11 cellular contexts compared by ENCODE assay signal in the genomic region with DNA sequence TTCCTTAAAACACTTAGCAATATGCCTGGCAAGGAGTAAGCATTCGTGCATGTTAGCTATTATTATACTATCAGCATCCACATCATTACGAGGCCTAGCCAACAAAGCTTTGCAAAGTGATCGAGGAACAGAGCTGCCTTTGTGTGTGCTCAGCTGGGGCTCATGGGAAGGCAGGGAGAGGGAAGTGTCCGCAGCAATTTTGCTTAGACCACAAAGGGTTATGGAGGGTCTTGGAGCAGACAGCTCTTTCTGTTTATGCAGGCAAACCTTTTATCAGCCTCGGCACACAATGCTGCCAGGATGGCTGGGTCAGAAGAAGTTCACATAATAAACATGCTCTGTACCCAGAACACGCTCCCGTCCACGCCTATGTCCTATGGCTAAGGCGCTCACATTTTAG. TPM values are rescaled to one million over a fixed set of nuclear protein-coding genes. Genes with fewer than 3 reads are reported as not detected.
DNase-seq lines count a peak whose midpoint lies in the region; TF ChIP-seq lines count a peak whose summit lies in the region.
"Had no signal": no experiment of that assay in that cellular context is flagged by ENCODE, and none has a peak within 500 bp of the region (broad histone marks: within the 10 kb centered on the region; RNA-seq: fewer than 3 reads in every experiment).

No MANE protein-coding gene starts in this region.

- no peaks in the 10 kb centered on the region for H3K27me3 ChIP-seq in vagina

- no peaks in the 10 kb centered on the region for H3K9me3 ChIP-seq in vagina

- DNase-seq in H4 (ENCODE audit: low spot score) (peak; percentile 81), caudate nucleus (lab: John Stamatoyannopoulos, UW) (peak in 25 of 61 donors; percentile 10 to 59 (median 29)), inferior parietal cortex (ENCODE audit: extremely low spot score) (peak; percentile 56), pulmonary artery endothelial cell (ENCODE audit: low read depth, low spot score) (peak; percentile 48), G401 (ENCODE audit: low spot score) (no peak), vagina (ENCODE audit: extremely low spot score in 2 of 2) (no peak), NOMO-1 (lab: John Stamatoyannopoulos, UW; ENCODE audit: unreplicated experiment in 2 of 2) (no peak), mesenteric fat pad (ENCODE audit: low spot score) (no peak)
- DNase-seq: CD8-positive, alpha-beta memory T cell; NCI-H2081 had no signal

- no peak for TF ChIP-seq CTCF in vagina (IDR thresholded peaks at IDR 0.05)

- no peaks in the 10 kb centered on the region for H3K36me3 ChIP-seq in vagina

- H3K27ac ChIP-seq in caudate nucleus (ENCODE audit: low read depth, low read length) = peak overlapping the region; percentile 36
- H3K27ac ChIP-seq in vagina = no peak overlapping the region

- in situ Hi-C loops in G401 (cut with HindIII; ENCODE audit: low sequenced_read_pairs) = no loop called here

- intact Hi-C loops in vagina (cut with DNase I) = no loop called here

- no peak overlapping the region for H3K4me3 ChIP-seq in vagina

- H3K4me1 ChIP-seq in vagina = no peaks in the 10 kb centered on the region

- TF ChIP-seq POLR2A in vagina (IDR thresholded peaks at IDR 0.05) = no peak

RNA-seq across cellular contexts. Expression of a gene that starts 10.9 kb away (rescaled TPM):
- 129 and 161 TPM in 2 replicates for total RNA-seq in H4 (2014; rRNA removed; shearing (Covaris generic))
- total RNA-seq in pulmonary artery endothelial cell = 161 and 287 TPM in 2 replicates
- total RNA-seq in G401 (2014; rRNA removed; shearing (Covaris generic)) = 29.5 and 55.1 TPM in 2 replicates
- 110 TPM for total RNA-seq in vagina
- 8.9 TPM for total RNA-seq in mesenteric fat pad
- total RNA-seq: activated T-helper 2 cell treated with anti-CD3 and anti-CD28 coated beads, Interferon-gamma antibody, Interleukin-2, Interleukin-4, amounts not matched to agents 10 μg/mL and 5 μg/mL and 100 μg/mL, durations not matched to agents 14 hours and 24 hours and 36 hours had no signal

Comparison
In these comparisons a context has a peak if more than half of its experiments do, and no peak if none do; other contexts are left out.
1. DNase-seq: peak in H4 (single experiment), inferior parietal cortex (single experiment) and pulmonary artery endothelial cell (single experiment); none in G401 (single experiment), vagina (0 of 2), NOMO-1 (0 of 2) and mesenteric fat pad (single experiment).